Comparison of ENCODE assay signal across 10 cellular contexts in the genomic region with DNA sequence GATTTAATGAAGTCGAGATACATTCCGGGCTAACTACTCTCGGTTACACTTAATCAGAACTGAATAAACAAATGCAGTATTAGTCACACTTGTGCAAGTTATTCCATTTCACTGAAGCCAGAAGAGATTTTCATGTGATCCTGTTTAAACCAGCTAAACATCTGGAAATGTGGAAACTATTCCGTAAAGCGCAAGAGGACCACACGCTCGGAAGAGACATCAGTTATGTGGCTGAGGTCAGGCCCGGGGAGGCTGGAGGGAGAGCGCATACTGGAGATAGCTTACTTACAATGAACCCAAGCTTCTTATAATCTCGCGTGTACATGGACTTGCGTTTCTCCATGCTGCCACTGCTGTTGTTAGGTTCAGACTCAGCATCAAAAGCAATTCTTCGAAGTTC.
DNase-seq lines count a peak whose midpoint lies in the region; TF ChIP-seq lines count a peak whose summit lies in the region.
"Had no signal": no experiment of that assay in that cellular context is flagged by ENCODE, and none has a peak within 500 bp of the region (broad histone marks: within the 10 kb centered on the region; RNA-seq: fewer than 3 reads in every experiment).

No MANE protein-coding gene starts in this region.

- no peaks in the 10 kb centered on the region for H3K27me3 ChIP-seq in uterus

- H3K4me1 Mint-ChIP-seq in activated T-cell treated with anti-CD3 and anti-CD28 coated beads, Interleukin-2, amount 50 U/mL, for 24 hours (ENCODE audit: low read depth): peaks cover 26% of the 10 kb centered on the region
- H3K4me1 Mint-ChIP-seq in neural crest cell: peaks cover 24% of the 10 kb centered on the region

- H3K27ac Mint-ChIP-seq in activated T-cell treated with anti-CD3 and anti-CD28 coated beads, Interleukin-2, amount 50 U/mL, for 24 hours: peak overlapping the region; percentile 30
- peak overlapping the region; percentile 51 for H3K27ac Mint-ChIP-seq in neural crest cell (ENCODE audit: unreplicated experiment)
- H3K27ac Mint-ChIP-seq: dendritic cell treated with granulocyte-macrophage colony-stimulating factor and Interleukin-4, amounts not matched to agents 40 ng/mL and 50 ng/mL, for 4 days had no signal

- DNase-seq in activated T-cell treated with anti-CD3 and anti-CD28 coated beads, Interleukin-2, amount 50 U/mL, for 24 hours: no peak
- DNase-seq in activated T-cell treated with anti-CD3 and anti-CD28 coated beads, Interleukin-2, amount 50 U/mL, for 1 hour: no peak
- peak; percentile 78 for DNase-seq in fibroblast of pulmonary artery (ENCODE audit: low read depth)
- no peak for DNase-seq in neural crest cell (ENCODE audit: low read depth, low spot score)
- peak; percentile 56 to 57 for DNase-seq in uterus
- no peak for DNase-seq in NCI-H187 treated with DMSO at 0.1 percent for 48 hours (lab: John Stamatoyannopoulos, UW)
- DNase-seq in activated CD8-positive, alpha-beta memory T cell treated with anti-CD3 and anti-CD28 coated beads, Interleukin-2, amount 50 U/mL, for 48 hours: no peak
- DNase-seq in DMS79 (lab: John Stamatoyannopoulos, UW): no peak
- DNase-seq: trophoblast cell had no signal

- intact Hi-C loops in uterus (cut with DNase I; ENCODE audit: low total_unique reads): no loop called here

- TF ChIP-seq CTCF in fibroblast of pulmonary artery (IDR thresholded peaks at IDR 0.05; ENCODE audit: low read length, missing control alignments) (no peak), neural crest cell (conservative IDR thresholded peaks at IDR 0.05) (no peak), uterus (IDR thresholded peaks at IDR 0.05) (no peak)

- peaks cover 0 to 10% of the 10 kb centered on the region in 2 donors for H3K4me1 ChIP-seq in uterus

- no peaks in the 10 kb centered on the region for H3K9me3 Mint-ChIP-seq in activated T-cell treated with anti-CD3 and anti-CD28 coated beads, Interleukin-2, amount 50 U/mL, for 24 hours
- no peaks in the 10 kb centered on the region for H3K9me3 Mint-ChIP-seq in neural crest cell
- H3K9me3 Mint-ChIP-seq: dendritic cell treated with granulocyte-macrophage colony-stimulating factor and Interleukin-4, amounts not matched to agents 40 ng/mL and 50 ng/mL, for 4 days had no signal

- H3K4me3 ChIP-seq in fibroblast of pulmonary artery (replicated peaks; ENCODE audit: low read depth, low read length) (no peak overlapping the region), uterus (no peak overlapping the region)

- no peaks in the 10 kb centered on the region for H3K9me3 ChIP-seq in uterus

- H3K36me3 Mint-ChIP-seq in activated T-cell treated with anti-CD3 and anti-CD28 coated beads, Interleukin-2, amount 50 U/mL, for 24 hours (ENCODE audit: low read depth): peaks cover 98% of the 10 kb centered on the region
- H3K36me3 Mint-ChIP-seq in neural crest cell (ENCODE audit: low read depth): no peaks in the 10 kb centered on the region

- no peaks in the 10 kb centered on the region for H3K27me3 Mint-ChIP-seq in activated T-cell treated with anti-CD3 and anti-CD28 coated beads, Interleukin-2, amount 50 U/mL, for 24 hours
- H3K27me3 Mint-ChIP-seq in neural crest cell (ENCODE audit: low read depth): no peaks in the 10 kb centered on the region
- H3K27me3 Mint-ChIP-seq: dendritic cell treated with granulocyte-macrophage colony-stimulating factor and Interleukin-4, amounts not matched to agents 40 ng/mL and 50 ng/mL, for 4 days had no signal

- no peak overlapping the region for H3K4me3 Mint-ChIP-seq in activated T-cell treated with anti-CD3 and anti-CD28 coated beads, Interleukin-2, amount 50 U/mL, for 24 hours
- H3K4me3 Mint-ChIP-seq in neural crest cell: no peak overlapping the region
- H3K4me3 Mint-ChIP-seq: dendritic cell treated with granulocyte-macrophage colony-stimulating factor and Interleukin-4, amounts not matched to agents 40 ng/mL and 50 ng/mL, for 4 days had no signal

- H3K36me3 ChIP-seq in uterus: no peaks in the 10 kb centered on the region

- peak overlapping the region; percentile 31 to 47 for H3K27ac ChIP-seq in uterus

- TF ChIP-seq POLR2A in uterus (IDR thresholded peaks at IDR 0.05): no peak

Comparison
In these comparisons a context has a peak if more than half of its experiments do, and no peak if none do; other contexts are left out.
1. DNase-seq: peak in fibroblast of pulmonary artery (single experiment) and uterus (2 of 2); none in activated T-cell treated with anti-CD3 and anti-CD28 coated beads, Interleukin-2, amount 50 U/mL, for 24 hours (single experiment), activated T-cell treated with anti-CD3 and anti-CD28 coated beads, Interleukin-2, amount 50 U/mL, for 1 hour (single experiment), neural crest cell (single experiment), NCI-H187 treated with DMSO at 0.1 percent for 48 hours (single experiment), activated CD8-positive, alpha-beta memory T cell treated with anti-CD3 and anti-CD28 coated beads, Interleukin-2, amount 50 U/mL, for 48 hours (single experiment) and DMS79 (single experiment).